In the genomic region with DNA sequence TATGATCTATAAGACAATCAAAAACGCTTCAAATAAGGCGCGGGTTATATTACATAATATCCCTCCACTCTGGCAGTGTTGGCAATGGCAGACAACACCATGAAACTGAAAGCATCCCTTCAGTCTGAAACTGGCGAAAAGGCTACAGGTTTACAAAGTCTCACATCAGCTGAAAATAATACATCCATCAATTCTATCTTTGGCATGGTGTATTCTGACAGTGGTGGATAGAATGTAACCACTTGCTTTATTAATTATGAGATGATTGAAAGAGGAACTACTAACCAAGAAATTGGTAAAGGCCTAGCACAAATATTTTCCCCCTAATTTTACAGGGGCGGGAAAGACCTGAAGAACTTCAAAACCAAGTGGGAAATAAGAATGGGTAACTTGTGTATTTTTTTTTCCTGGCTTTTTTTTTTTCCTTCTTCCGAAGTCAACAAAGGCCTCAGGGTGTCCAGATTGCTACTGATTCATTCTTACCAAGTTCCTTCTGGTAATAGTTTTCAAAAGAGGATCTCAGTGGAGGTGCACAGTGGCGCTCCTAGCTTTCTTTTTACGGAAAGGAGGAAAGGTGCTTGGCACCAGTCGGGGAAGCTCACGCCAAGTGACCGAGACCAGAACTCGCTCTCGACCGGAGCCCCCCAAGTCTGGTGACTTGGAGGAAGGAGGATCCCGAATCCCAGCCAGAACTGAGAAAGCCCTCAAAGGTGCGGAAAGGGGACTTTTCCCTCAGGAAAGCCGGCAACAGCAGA, we compare ENCODE assay signal across 8 cellular contexts. TPM values are rescaled to one million over a fixed set of nuclear protein-coding genes. Genes with fewer than 3 reads are reported as not detected.
DNase-seq lines count a peak whose midpoint lies in the region; ATAC-seq and TF ChIP-seq lines count a peak whose summit lies in the region.

No MANE protein-coding gene starts in this region.

- H3K4me3 ChIP-seq in BLaER1 treated with 17β-estradiol and CSF1 and Interleukin-3, amounts not matched to agents 10 nM and 100 nM = peak overlapping the region; percentile 73 to 99 (median 89)
- H3K4me3 ChIP-seq in SU-DHL-6 (ENCODE audit: insufficient read depth, low read length, poor library complexity, severe bottlenecking) = peak overlapping the region; percentile 85
- H3K4me3 ChIP-seq in esophagus (ENCODE audit: low read depth in 1 of 2, low read length in 2 of 2) = peak overlapping the region; percentile 80 to 82

- H3K27ac Mint-ChIP-seq in nephron = peak overlapping the region; percentile 81 to 97 (median 89)

- H3K36me3 ChIP-seq in BLaER1 treated with 17β-estradiol and CSF1 and Interleukin-3, amounts not matched to agents 10 nM and 100 nM = peaks cover 6 to 41% (median 27%) of the 10 kb centered on the region in 11 experiments; a peak in 17 of 22 replicates
- 0 out of 2 replicates have a peak, but pooled peaks cover 2% of the 10 kb centered on the region for H3K36me3 ChIP-seq in SU-DHL-6 (ENCODE audit: low read length)
- no peaks in the 10 kb centered on the region for H3K36me3 ChIP-seq in esophagus (ENCODE audit: control insufficient read depth in 2 of 2, insufficient read depth in 2 of 2, low read length in 1 of 2)

- no peaks in the 10 kb centered on the region for H3K27me3 Mint-ChIP-seq in nephron (ENCODE audit: low read depth)

- peaks cover 0 to 30% (median 8%) of the 10 kb centered on the region in 11 experiments; a peak in 12 of 22 replicates for H4K20me1 ChIP-seq in BLaER1 treated with 17β-estradiol and CSF1 and Interleukin-3, amounts not matched to agents 10 nM and 100 nM
- H4K20me1 ChIP-seq in SU-DHL-6 (ENCODE audit: low read depth, low read length) = no peaks in the 10 kb centered on the region

- H3K9me3 ChIP-seq in BLaER1 treated with 17β-estradiol and CSF1 and Interleukin-3, amounts not matched to agents 10 nM and 100 nM (replicated peaks in 1 of 11) = peaks cover 0 to 12% (median 3%) of the 10 kb centered on the region in 11 experiments; a peak in 8 of 22 replicates
- no peaks in the 10 kb centered on the region for H3K9me3 ChIP-seq in SU-DHL-6 (ENCODE audit: insufficient read depth, low read length)
- no peaks in the 10 kb centered on the region for H3K9me3 ChIP-seq in esophagus (ENCODE audit: control insufficient read depth in 2 of 2, insufficient read depth in 1 of 2, low read depth in 1 of 2, low read length in 1 of 2)

- peaks cover 14% of the 10 kb centered on the region for H3F3A ChIP-seq in SU-DHL-6 (ENCODE audit: insufficient read depth)

- no peaks in the 10 kb centered on the region for H3K27me3 ChIP-seq in BLaER1 treated with 17β-estradiol and CSF1 and Interleukin-3, amounts not matched to agents 10 nM and 100 nM
- H3K27me3 ChIP-seq in SU-DHL-6 (ENCODE audit: low read length) (no peaks in the 10 kb centered on the region), esophagus (ENCODE audit: control insufficient read depth in 1 of 2, insufficient read depth in 2 of 2, low read length in 2 of 2) (no peaks in the 10 kb centered on the region)

- peak overlapping the region; percentile 85 to 98 (median 89) for H3K9ac ChIP-seq in BLaER1 treated with 17β-estradiol and CSF1 and Interleukin-3, amounts not matched to agents 10 nM and 100 nM
- peak overlapping the region; percentile 82 for H3K9ac ChIP-seq in SU-DHL-6 (ENCODE audit: low read length)

- peak overlapping the region; percentile 95 to 98 (median 98) for H3K4me3 Mint-ChIP-seq in nephron

- H3K4me2 ChIP-seq in BLaER1 treated with 17β-estradiol and CSF1 and Interleukin-3, amounts not matched to agents 10 nM and 100 nM = peak overlapping the region; percentile 75 to 96 (median 87)
- H3K4me2 ChIP-seq in SU-DHL-6 (ENCODE audit: low read depth, low read length, poor library complexity, severe bottlenecking) = peak overlapping the region; percentile 87

- DNase-seq in NCI-H345 (lab: John Stamatoyannopoulos, UW) (no peak), epidermal melanocyte (ENCODE audit: insufficient read length, low spot score) (no peak)

- WGBS in esophagus, 2 donors = 8% methylated on average over 17 of the region's 17 CpGs

- H3K4me1 Mint-ChIP-seq in nephron = peaks cover 21% of the 10 kb centered on the region

- peak overlapping the region; percentile 79 to 97 (median 87) for H3K27ac ChIP-seq in BLaER1 treated with 17β-estradiol and CSF1 and Interleukin-3, amounts not matched to agents 10 nM and 100 nM
- H3K27ac ChIP-seq in SU-DHL-6 (ENCODE audit: low read depth, low read length) = peak overlapping the region; percentile 47
- H3K27ac ChIP-seq in esophagus (ENCODE audit: low read depth in 2 of 2, low read length in 1 of 2) = peak overlapping the region; percentile 93 to 94

- H3K36me3 Mint-ChIP-seq in nephron (ENCODE audit: low read depth) = peaks cover 35% of the 10 kb centered on the region

- H2AFZ ChIP-seq in SU-DHL-6 (ENCODE audit: low read depth, low read length, severe bottlenecking) = peak overlapping the region; percentile 62

- TF ChIP-seq CTCF in SU-DHL-6 (IDR thresholded peaks at IDR 0.05; ENCODE audit: insufficient read depth, low read length, poor library complexity, severe bottlenecking) (no peak), nephron (IDR thresholded peaks at IDR 0.05; ENCODE audit: unreplicated experiment in 3 of 3) (no peak)

- H3K9me2 ChIP-seq in SU-DHL-6 (replicated peaks; ENCODE audit: insufficient read depth, low read length) = no peaks in the 10 kb centered on the region

- peaks cover 57% of the 10 kb centered on the region for H3K79me2 ChIP-seq in SU-DHL-6 (ENCODE audit: insufficient read depth, low read length)

- no peaks in the 10 kb centered on the region for H3K9me3 Mint-ChIP-seq in nephron

- peaks cover 12 to 71% (median 35%) of the 10 kb centered on the region in 10 experiments for H3K4me1 ChIP-seq in BLaER1 treated with 17β-estradiol and CSF1 and Interleukin-3, amounts not matched to agents 10 nM and 100 nM
- no peaks in the 10 kb centered on the region for H3K4me1 ChIP-seq in esophagus (ENCODE audit: control insufficient read depth in 2 of 2, insufficient read depth in 2 of 2, low read length in 1 of 2)

- ATAC-seq in GM18858 (IDR thresholded peaks at IDR 0.05; ENCODE audit: unreplicated experiment) (peak; percentile 25), HG03175 (IDR thresholded peaks at IDR 0.05; ENCODE audit: unreplicated experiment) (peak; percentile 24)

RNA-seq across cellular contexts. Expression of a gene that starts 0.7 kb away (rescaled TPM):
- 10 to 100 TPM in 1 of 2 donors, 1 to 10 TPM in 1; 8.1 to 10.2 TPM for polyA plus RNA-seq in esophagus

RNA-seq across cellular contexts. Expression of a gene that starts 53.9 kb away (rescaled TPM):
- under 1 TPM; 0.10 to 0.22 TPM for polyA plus RNA-seq in esophagus
